In the genomic region with DNA sequence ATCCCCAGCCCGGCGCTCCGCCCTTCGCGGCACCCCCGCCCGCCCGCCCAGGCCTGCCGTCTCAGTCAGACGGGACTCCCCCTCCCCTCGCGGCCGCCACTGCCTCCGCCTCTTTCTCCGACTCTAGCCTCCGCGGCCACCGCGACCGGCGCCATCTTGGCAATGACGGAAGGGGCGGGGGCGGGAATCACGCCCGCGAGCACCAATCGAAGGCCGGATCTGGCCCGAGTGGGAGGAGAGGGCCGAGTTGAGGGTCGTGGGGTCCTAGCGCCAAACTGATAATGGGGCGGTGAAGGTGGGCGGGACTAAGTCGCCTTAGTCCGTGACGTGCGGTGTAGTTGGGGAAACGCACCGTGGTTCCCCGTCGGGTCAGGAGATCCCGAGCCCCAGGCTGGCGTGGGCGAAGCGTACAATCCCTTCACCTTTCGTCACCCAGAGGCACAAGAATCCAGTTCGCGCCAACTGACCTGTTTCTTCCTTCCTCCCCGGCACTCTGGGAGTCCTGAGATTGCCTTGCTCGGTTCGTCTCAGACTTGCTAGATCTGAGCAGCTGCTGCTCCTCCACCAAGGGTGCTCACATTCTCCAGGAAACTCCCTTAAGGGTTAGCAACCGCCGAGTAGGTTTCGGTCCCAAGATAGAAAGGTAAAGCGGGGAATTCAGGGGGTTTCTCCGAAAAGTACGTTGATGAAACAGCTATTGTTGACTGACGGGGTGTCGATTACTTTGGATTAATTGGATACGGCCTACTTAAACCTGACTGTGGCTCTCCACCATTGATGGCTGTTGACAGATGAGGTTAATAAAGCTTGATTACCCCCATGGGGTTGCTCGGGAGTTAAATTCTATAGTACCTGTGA, we compare ENCODE assay signal across 8 cellular contexts. TPM values are rescaled to one million over a fixed set of nuclear protein-coding genes. Genes with fewer than 3 reads are reported as not detected.
DNase-seq lines count a peak whose midpoint lies in the region; ATAC-seq and TF ChIP-seq lines count a peak whose summit lies in the region.

A gene (minus strand): TSS at position 164 of the 858 bp plus-strand sequence. CDS start 35,843 bp downstream, outside the sequence.

- H3K4me1 Mint-ChIP-seq in activated CD4-positive, alpha-beta T cell treated with anti-CD3 and anti-CD28 coated beads for 36 hours, result peaks cover 60% of the 10 kb centered on the region

- DNase-seq in AML-193 (lab: John Stamatoyannopoulos, UW), result peak; percentile 97 to 98
- peak; percentile 86 for DNase-seq in NCI-H510A treated with DMSO at 0.1 percent for 48 hours (lab: John Stamatoyannopoulos, UW)
- peak; percentile 99 for DNase-seq in activated CD4-positive, alpha-beta T cell treated with anti-CD3 and anti-CD28 coated beads for 36 hours
- DNase-seq in choroid plexus epithelial cell (ENCODE audit: low read depth), result peak; percentile 99
- DNase-seq in kidney glomerular epithelial cell (lab: John Stamatoyannopoulos, UW), result peak; percentile 95
- peak; percentile 94 to 98 for DNase-seq in stimulated activated CD4-positive, alpha-beta T cell treated with anti-CD3 and anti-CD28 coated beads, Interleukin-1b, Interleukin-23, amount 100 ng/mL, for 1 hour (ENCODE audit: low read depth in 2 of 2)

- POLR2A ChIA-PET in activated CD4-positive, alpha-beta T cell treated with anti-CD3 and anti-CD28 coated beads for 36 hours (lab: Charles Lee), result interaction anchor here (0.5 to 3.5 kb wide), 17 partner anchors 9 to 705 kb away, joined by 3 to 32 read pairs (median 4); a partner anchor contains a TSS

- intact Hi-C loops in activated CD4-positive, alpha-beta T cell treated with anti-CD3 and anti-CD28 coated beads for 36 hours (cut with DNase I, micrococcal nuclease), result loop anchor here (1.0 to 10.0 kb wide), 14 partner anchors 13 to 1405 kb away; a partner anchor contains a TSS

- CTCF ChIA-PET in activated CD4-positive, alpha-beta T cell treated with anti-CD3 and anti-CD28 coated beads for 36 hours (lab: Charles Lee), result interaction anchor here (0.6 to 4.7 kb wide), 10 partner anchors 9 to 158 kb away, joined by 3 to 29 read pairs (median 5); a partner anchor contains a TSS

- peak; percentile 68 for TF ChIP-seq POLR2A in GM19193 (IDR thresholded peaks at IDR 0.05; ENCODE audit: extremely low read depth, insufficient read depth, insufficient read length)

- H3K9me3 Mint-ChIP-seq in activated CD4-positive, alpha-beta T cell treated with anti-CD3 and anti-CD28 coated beads for 36 hours (ENCODE audit: low read depth), result no peaks in the 10 kb centered on the region

- H3K4me3 Mint-ChIP-seq in activated CD4-positive, alpha-beta T cell treated with anti-CD3 and anti-CD28 coated beads for 36 hours, result peak within 1 kb of the TSS; percentile 80

- H3K36me3 Mint-ChIP-seq in activated CD4-positive, alpha-beta T cell treated with anti-CD3 and anti-CD28 coated beads for 36 hours (ENCODE audit: low read depth), result peaks cover 10% of the 10 kb centered on the region

- H3K27ac Mint-ChIP-seq in activated CD4-positive, alpha-beta T cell treated with anti-CD3 and anti-CD28 coated beads for 36 hours, result peak within 1 kb of the TSS; percentile 98

- TF ChIP-seq CTCF in choroid plexus epithelial cell (conservative IDR thresholded peaks at IDR 0.05; ENCODE audit: low read depth, low read length), result no peak

- no peaks in the 10 kb centered on the region for H3K27me3 Mint-ChIP-seq in activated CD4-positive, alpha-beta T cell treated with anti-CD3 and anti-CD28 coated beads for 36 hours

- peak within 1 kb of the TSS; percentile 83 for H3K4me3 ChIP-seq in choroid plexus epithelial cell (ENCODE audit: low read depth, low read length)

- ATAC-seq in HG03439 (IDR thresholded peaks at IDR 0.05; ENCODE audit: unreplicated experiment), result peak; percentile 80
- peak; percentile 80 for ATAC-seq in activated CD4-positive, alpha-beta T cell treated with anti-CD3 and anti-CD28 coated beads for 36 hours

RNA-seq across cellular contexts. Expression of the gene that starts here (rescaled TPM):
- 10 to 100 TPM; 35.6 to 43.5 TPM for total RNA-seq in activated CD4-positive, alpha-beta T cell treated with anti-CD3 and anti-CD28 coated beads for 36 hours

Comparison
In these comparisons a context has a peak if more than half of its experiments do, and no peak if none do; other contexts are left out.
1. Peak in every context shown above with its lines: DNase-seq, ATAC-seq and H3K4me3 ChIP-seq.